Comparison of ENCODE assay signal across 24 cellular contexts in the genomic region with DNA sequence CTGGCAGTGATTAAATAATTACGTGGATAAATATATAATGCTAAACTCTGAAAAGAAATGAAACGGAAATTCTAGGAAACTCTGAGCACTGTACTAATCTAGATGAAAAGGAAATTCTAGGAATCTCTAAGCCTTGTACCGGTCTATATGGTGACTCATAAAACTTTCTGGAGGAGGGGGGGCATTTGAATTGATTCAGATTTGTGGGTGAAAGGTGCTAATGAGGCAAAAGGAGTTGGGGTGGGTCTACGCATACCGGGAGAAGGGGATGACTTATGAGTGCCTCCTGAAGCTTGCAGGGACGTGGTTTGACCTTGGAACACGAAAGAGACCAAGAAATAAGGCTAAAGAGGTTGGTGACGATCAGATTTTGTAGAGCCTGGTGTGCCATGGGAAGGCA.
"Had no signal": no experiment of that assay in that cellular context is flagged by ENCODE, and none has a peak within 500 bp of the region (broad histone marks: within the 10 kb centered on the region; RNA-seq: fewer than 3 reads in every experiment).

No MANE protein-coding gene starts in this region.

- H3K27me3 Mint-ChIP-seq: activated B cell treated with CpG ODN at 0.5 μM for 24 hours; activated naive CD4-positive, alpha-beta T cell treated with anti-CD3 and anti-CD28 coated beads, Interleukin-2, amount 50 U/mL, for 24 hours; brain; central memory CD8-positive, alpha-beta T cell had no signal

- DNase-seq: activated B cell treated with CpG ODN at 0.5 μM for 24 hours; activated CD8-positive, alpha-beta memory T cell treated with anti-CD3 and anti-CD28 coated beads, Interleukin-2, amount 50 U/mL, for 4 hours; activated naive CD4-positive, alpha-beta T cell; activated T-cell treated with anti-CD3 and anti-CD28 coated beads, Interleukin-2, amount 50 U/mL, for 1 hour; amygdala; cortex of kidney; MG63; MV-4-11; NCI-H1105; NCI-H1436 treated with DMSO at 0.1 percent for 48 hours; NCI-H187; NCI-H2081 treated with DMSO at 0.1 percent for 48 hours; NCI-H446; NCI-H524; PC-3; SHP77; T-helper 2 cell; T1000 had no signal

- H3K9me3 Mint-ChIP-seq: activated B cell treated with CpG ODN at 0.5 μM for 24 hours; activated naive CD4-positive, alpha-beta T cell treated with anti-CD3 and anti-CD28 coated beads, Interleukin-2, amount 50 U/mL, for 24 hours; brain; central memory CD8-positive, alpha-beta T cell had no signal

- H3K9me3 ChIP-seq: MG63 had no signal

- ATAC-seq: PC-3 had no signal

- H3K27me3 ChIP-seq: MG63 had no signal

- H3K27ac Mint-ChIP-seq: activated B cell treated with CpG ODN at 0.5 μM for 24 hours; activated naive CD4-positive, alpha-beta T cell treated with anti-CD3 and anti-CD28 coated beads, Interleukin-2, amount 50 U/mL, for 24 hours; activated T-helper 2 cell treated with anti-CD3 and anti-CD28 coated beads, Interferon-gamma antibody, Interleukin-2, Interleukin-4, amounts not matched to agents 10 μg/mL and 5 μg/mL and 100 μg/mL, durations not matched to agents 14 hours and 24 hours and 36 hours; brain had no signal

- FAIRE-seq: RCC 7860, TTC549 had no signal

- H3K4me1 Mint-ChIP-seq: activated B cell treated with CpG ODN at 0.5 μM for 24 hours; activated naive CD4-positive, alpha-beta T cell treated with anti-CD3 and anti-CD28 coated beads, Interleukin-2, amount 50 U/mL, for 24 hours; brain had no signal

- H3K4me3 Mint-ChIP-seq: activated B cell treated with CpG ODN at 0.5 μM for 24 hours; activated naive CD4-positive, alpha-beta T cell treated with anti-CD3 and anti-CD28 coated beads, Interleukin-2, amount 50 U/mL, for 24 hours; brain; central memory CD8-positive, alpha-beta T cell had no signal

- H3K36me3 Mint-ChIP-seq: activated naive CD4-positive, alpha-beta T cell treated with anti-CD3 and anti-CD28 coated beads, Interleukin-2, amount 50 U/mL, for 24 hours; brain had no signal

- H3K36me3 ChIP-seq: MG63 had no signal

- H3K4me3 ChIP-seq: MG63 had no signal
